In genomic region chr2:65782186-65782585, GRCh38 we compare ENCODE assay signal across 31 cellular contexts.
"Had no signal": no experiment of that assay in that cellular context is flagged by ENCODE, and none has a peak within 500 bp of the region (broad histone marks: within the 10 kb centered on the region; RNA-seq: fewer than 3 reads in every experiment).

No MANE protein-coding gene starts in this region.

- DNase-seq: activated CD4-positive, alpha-beta memory T cell treated with anti-CD3 and anti-CD28 coated beads, Interleukin-2, amount 10 ng/mL, durations not matched to agents 7 days and 5 days; activated CD4-positive, alpha-beta T cell treated with anti-CD3 and anti-CD28 coated beads for 1 hour; activated CD4-positive, alpha-beta T cell treated with anti-CD3 and anti-CD28 coated beads for 48 hours; activated CD4-positive, CD25-positive, alpha-beta regulatory T cell; activated CD8-positive, alpha-beta memory T cell treated with anti-CD3 and anti-CD28 coated beads for 24 hours; activated CD8-positive, alpha-beta memory T cell treated with anti-CD3 and anti-CD28 coated beads, Interleukin-2, amount 10 ng/mL, durations not matched to agents 7 days and 5 days; activated CD8-positive, alpha-beta memory T cell treated with anti-CD3 and anti-CD28 coated beads, Interleukin-2, amount 50 U/mL, for 48 hours; activated effector memory CD4-positive, alpha-beta T cell treated with Interleukin-2 at 50 U/mL for 16 hours; activated naive CD4-positive, alpha-beta T cell treated with anti-CD3 and anti-CD28 coated beads, Interleukin-2, amount 10 ng/mL, durations not matched to agents 7 days and 5 days; activated naive CD8-positive, alpha-beta T cell treated with anti-CD3 and anti-CD28 coated beads, Interleukin-2, amount 50 U/mL, for 24 hours; activated T-cell treated with anti-CD3 and anti-CD28 coated beads, Interleukin-2, amount 50 U/mL, for 48 hours; anterior cingulate cortex; central memory CD4-positive, alpha-beta T cell; Kasumi-1; KG1; MM.1S; MV-4-11; NCI-H1092; NCI-H1436 treated with DMSO at 0.1 percent for 48 hours; NCI-H187 treated with DMSO at 0.1 percent for 48 hours; NCI-H2081; NCI-H2171 treated with DMSO at 0.1 percent for 48 hours; NCI-H2227 treated with DMSO at 0.1 percent for 48 hours; NCI-H524 treated with DMSO at 0.1 percent for 48 hours; SIG-M5; T-cell; T-helper 17 cell; T-helper 9 cell had no signal

- ATAC-seq: activated CD8-positive, alpha-beta memory T cell treated with anti-CD3 and anti-CD28 coated beads, Interleukin-2, amount 10 ng/mL, durations not matched to agents 7 days and 5 days; activated naive CD8-positive, alpha-beta T cell treated with anti-CD3 and anti-CD28 coated beads, Interleukin-2, amount 50 U/mL, for 24 hours; Panc1; SK-N-SH treated with all-trans-retinoic acid at 6 μM for 48 hours; T-cell; T-helper 17 cell had no signal

- H3K27ac ChIP-seq: VCaP had no signal
